In the genomic region with DNA sequence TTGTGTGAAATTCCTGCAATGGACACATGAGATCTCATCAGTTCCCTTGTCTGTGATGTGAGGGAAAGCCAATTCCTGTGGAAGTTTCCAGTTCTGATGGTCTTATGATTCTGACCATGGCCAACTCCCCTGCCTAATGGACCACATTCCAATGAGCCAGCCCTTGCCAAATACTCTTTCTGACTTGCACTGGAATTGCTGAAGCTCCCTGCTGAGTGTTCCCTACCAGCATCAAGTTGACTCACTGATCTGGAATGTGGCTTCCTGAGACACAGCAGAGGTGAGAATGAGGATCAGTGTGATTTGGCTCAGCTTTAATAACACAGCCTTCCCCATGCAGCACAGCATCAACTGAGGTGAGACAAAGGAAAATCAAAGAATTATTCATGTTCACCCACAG, we compare ENCODE assay signal across 12 cellular contexts.
DNase-seq lines count a peak whose midpoint lies in the region; ATAC-seq and FAIRE-seq lines count a peak whose summit lies in the region.
"Had no signal": no experiment of that assay in that cellular context is flagged by ENCODE, and none has a peak within 500 bp of the region (broad histone marks: within the 10 kb centered on the region; RNA-seq: fewer than 3 reads in every experiment).

No MANE protein-coding gene starts in this region.

- DNase-seq in right cardiac atrium (no peak), Right ventricle myocardium superior (no peak), adipocyte (ENCODE audit: low read depth) (peak; percentile 61), glomerular endothelial cell (ENCODE audit: extremely low read depth, low read depth, low spot score) (peak; percentile 51), urothelium cell line (ENCODE audit: low spot score) (peak; percentile 73), small intestine (no peak)
- no peak for DNase-seq in NK-92 treated with Interleukin-12 subunit alpha and Interleukin-12 subunit beta, amount 100 ng/mL, for 24 hours (lab: John Stamatoyannopoulos, UW)
- DNase-seq: NCI-H774 had no signal

- ATAC-seq in right cardiac atrium (peak; percentile 40 to 41), Right ventricle myocardium superior (ENCODE audit: poor library complexity) (no peak), GM18867 (IDR thresholded peaks at IDR 0.05; ENCODE audit: unreplicated experiment) (no peak)
- ATAC-seq: natural killer cell treated with Interleukin-12 subunit alpha and Interleukin-12 subunit beta and Interleukin-15 and Interleukin-18, amount 100 ng/mL, for 72 hours had no signal

- H3K27ac ChIP-seq in right cardiac atrium (ENCODE audit: low read length) (no peak overlapping the region), small intestine (ENCODE audit: low read depth in 1 of 2, low read length in 1 of 2) (no peak overlapping the region)

- H3K9ac ChIP-seq in adipocyte (ENCODE audit: low read length): no peak overlapping the region

- H3K9me3 ChIP-seq in right cardiac atrium (ENCODE audit: control insufficient read depth, low read length) (no peaks in the 10 kb centered on the region), adipocyte (ENCODE audit: control insufficient read depth, low read length) (no peaks in the 10 kb centered on the region), small intestine (ENCODE audit: control insufficient read depth, low read depth) (no peaks in the 10 kb centered on the region)

- no peak overlapping the region for H3K4me3 ChIP-seq in right cardiac atrium (ENCODE audit: low read length)
- H3K4me3 ChIP-seq in adipocyte (ENCODE audit: low read length): no peak overlapping the region
- H3K4me3 ChIP-seq in small intestine (ENCODE audit: low read depth in 1 of 2, low read length in 2 of 2): no peak overlapping the region
- H3K4me3 ChIP-seq: HAP-1 had no signal

- intact Hi-C loops in right cardiac atrium (cut with DNase I): no loop called here
- intact Hi-C loops in Right ventricle myocardium superior (cut with DNase I): no loop called here

- H3K4me1 ChIP-seq in right cardiac atrium (ENCODE audit: control insufficient read depth, insufficient read depth, low read length) (no peaks in the 10 kb centered on the region), adipocyte (ENCODE audit: control insufficient read depth, insufficient read depth, low read length) (peaks cover 5% of the 10 kb centered on the region), small intestine (ENCODE audit: control insufficient read depth in 2 of 2, insufficient read depth in 1 of 2, low read depth in 1 of 2, low read length in 1 of 2) (no peaks in the 10 kb centered on the region)
- H3K4me1 ChIP-seq: HAP-1 had no signal

- H3K36me3 ChIP-seq in adipocyte (ENCODE audit: control insufficient read depth, insufficient read depth, low read length, severe bottlenecking) (no peaks in the 10 kb centered on the region), small intestine (ENCODE audit: control insufficient read depth in 2 of 2, insufficient read depth in 2 of 2, low read length in 2 of 2) (no peaks in the 10 kb centered on the region)
- H3K36me3 ChIP-seq: HAP-1 had no signal

- FAIRE-seq in urothelium cell line (lab: Jason Lieb, UNC) (no peak), small intestine (lab: Jason Lieb, UNC) (no peak)
- FAIRE-seq: TTC549 had no signal

- no peaks in the 10 kb centered on the region for H3K27me3 ChIP-seq in right cardiac atrium (ENCODE audit: control insufficient read depth, insufficient read depth)
- H3K27me3 ChIP-seq in adipocyte (replicated peaks; ENCODE audit: control insufficient read depth, insufficient read depth, low read length): no peaks in the 10 kb centered on the region
- no peaks in the 10 kb centered on the region for H3K27me3 ChIP-seq in small intestine (ENCODE audit: control insufficient read depth in 2 of 2, insufficient read depth in 2 of 2, low read length in 2 of 2)

Comparison
In these comparisons a context has a peak if more than half of its experiments do, and no peak if none do; other contexts are left out.
1. ATAC-seq: peak in right cardiac atrium (2 of 2); none in Right ventricle myocardium superior (single experiment) and GM18867 (single experiment).
2. DNase-seq: peak in adipocyte (single experiment), glomerular endothelial cell (single experiment) and urothelium cell line (single experiment); none in right cardiac atrium (0 of 3), Right ventricle myocardium superior (single experiment), NK-92 treated with Interleukin-12 subunit alpha and Interleukin-12 subunit beta, amount 100 ng/mL, for 24 hours (single experiment) and small intestine (single experiment).